In genomic region chr16:83701494-83701893, GRCh38 we compare ENCODE assay signal across 1 cellular context.
TF ChIP-seq lines count a peak whose summit lies in the region.

No MANE protein-coding gene starts in this region.

TF ChIP-seq in HepG2, 621 proteins besides CTCF, POLR2A, EP300 and RAD21 (continued from another document and continues in another):
- no peak for TF ChIP-seq PPARG (CRISPR knock-in tag; conservative IDR thresholded peaks at IDR 0.05)
- no peak for TF ChIP-seq CBX1 (IDR thresholded peaks at IDR 0.05; ENCODE audit: low read depth)
- TF ChIP-seq PAX8 (CRISPR knock-in tag; IDR thresholded peaks at IDR 0.05; ENCODE audit: borderline replicate concordance), result no peak
- TF ChIP-seq SAP130 (CRISPR knock-in tag; IDR thresholded peaks at IDR 0.05; ENCODE audit: low read depth), result peak; percentile 31; the same call in 1 of the 2 replicates
- TF ChIP-seq JUN (CRISPR knock-in tag; IDR thresholded peaks at IDR 0.05), result no peak
- no peak for TF ChIP-seq HNF4A (CRISPR knock-in tag; IDR thresholded peaks at IDR 0.05)
- TF ChIP-seq TOPORS (CRISPR knock-in tag; IDR thresholded peaks at IDR 0.05), result no peak
- TF ChIP-seq BRF2 (CRISPR knock-in tag; IDR thresholded peaks at IDR 0.05), result no peak
- TF ChIP-seq SRF (IDR thresholded peaks at IDR 0.05; ENCODE audit: low read depth, low read length), result no peak
- TF ChIP-seq RXRA (CRISPR knock-in tag; IDR thresholded peaks at IDR 0.05), result no peak
- no peak for TF ChIP-seq ZNF12 (CRISPR knock-in tag; IDR thresholded peaks at IDR 0.05)
- TF ChIP-seq ZSCAN9 (CRISPR knock-in tag; IDR thresholded peaks at IDR 0.05; ENCODE audit: borderline replicate concordance), result peak; percentile 77; the same call in 1 of the 2 replicates
- 0 out of 2 replicates have a peak, but pooled peaks have one; percentile 30 for TF ChIP-seq ZNF253 (CRISPR knock-in tag; IDR thresholded peaks at IDR 0.05; ENCODE audit: borderline replicate concordance)
- TF ChIP-seq LCORL (IDR thresholded peaks at IDR 0.05), result no peak
- no peak for TF ChIP-seq LCORL (CRISPR knock-in tag; IDR thresholded peaks at IDR 0.05)
- TF ChIP-seq JUNB (CRISPR knock-in tag; IDR thresholded peaks at IDR 0.05; ENCODE audit: borderline replicate concordance), result peak; percentile 43; the same call in 1 of the 2 replicates
- no peak for TF ChIP-seq ZNF558 (CRISPR knock-in tag; IDR thresholded peaks at IDR 0.05; ENCODE audit: borderline replicate concordance)
- no peak for TF ChIP-seq ZNF619 (CRISPR knock-in tag; IDR thresholded peaks at IDR 0.05)
- no peak for TF ChIP-seq TBL1XR1 (IDR thresholded peaks at IDR 0.05; ENCODE audit: borderline replicate concordance, low read length, partially characterized antibody)
- TF ChIP-seq, protein P1, sequence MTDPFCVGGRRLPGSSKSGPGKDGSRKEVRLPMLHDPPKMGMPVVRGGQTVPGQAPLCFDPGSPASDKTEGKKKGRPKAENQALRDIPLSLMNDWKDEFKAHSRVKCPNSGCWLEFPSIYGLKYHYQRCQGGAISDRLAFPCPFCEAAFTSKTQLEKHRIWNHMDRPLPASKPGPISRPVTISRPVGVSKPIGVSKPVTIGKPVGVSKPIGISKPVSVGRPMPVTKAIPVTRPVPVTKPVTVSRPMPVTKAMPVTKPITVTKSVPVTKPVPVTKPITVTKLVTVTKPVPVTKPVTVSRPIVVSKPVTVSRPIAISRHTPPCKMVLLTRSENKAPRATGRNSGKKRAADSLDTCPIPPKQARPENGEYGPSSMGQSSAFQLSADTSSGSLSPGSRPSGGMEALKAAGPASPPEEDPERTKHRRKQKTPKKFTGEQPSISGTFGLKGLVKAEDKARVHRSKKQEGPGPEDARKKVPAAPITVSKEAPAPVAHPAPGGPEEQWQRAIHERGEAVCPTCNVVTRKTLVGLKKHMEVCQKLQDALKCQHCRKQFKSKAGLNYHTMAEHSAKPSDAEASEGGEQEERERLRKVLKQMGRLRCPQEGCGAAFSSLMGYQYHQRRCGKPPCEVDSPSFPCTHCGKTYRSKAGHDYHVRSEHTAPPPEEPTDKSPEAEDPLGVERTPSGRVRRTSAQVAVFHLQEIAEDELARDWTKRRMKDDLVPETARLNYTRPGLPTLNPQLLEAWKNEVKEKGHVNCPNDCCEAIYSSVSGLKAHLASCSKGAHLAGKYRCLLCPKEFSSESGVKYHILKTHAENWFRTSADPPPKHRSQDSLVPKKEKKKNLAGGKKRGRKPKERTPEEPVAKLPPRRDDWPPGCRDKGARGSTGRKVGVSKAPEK (CRISPR knock-in tag; IDR thresholded peaks at IDR 0.05; ENCODE audit: borderline replicate concordance), result no peak
- TF ChIP-seq NCOA1 (CRISPR knock-in tag; IDR thresholded peaks at IDR 0.05), result no peak
- TF ChIP-seq, protein P2, sequence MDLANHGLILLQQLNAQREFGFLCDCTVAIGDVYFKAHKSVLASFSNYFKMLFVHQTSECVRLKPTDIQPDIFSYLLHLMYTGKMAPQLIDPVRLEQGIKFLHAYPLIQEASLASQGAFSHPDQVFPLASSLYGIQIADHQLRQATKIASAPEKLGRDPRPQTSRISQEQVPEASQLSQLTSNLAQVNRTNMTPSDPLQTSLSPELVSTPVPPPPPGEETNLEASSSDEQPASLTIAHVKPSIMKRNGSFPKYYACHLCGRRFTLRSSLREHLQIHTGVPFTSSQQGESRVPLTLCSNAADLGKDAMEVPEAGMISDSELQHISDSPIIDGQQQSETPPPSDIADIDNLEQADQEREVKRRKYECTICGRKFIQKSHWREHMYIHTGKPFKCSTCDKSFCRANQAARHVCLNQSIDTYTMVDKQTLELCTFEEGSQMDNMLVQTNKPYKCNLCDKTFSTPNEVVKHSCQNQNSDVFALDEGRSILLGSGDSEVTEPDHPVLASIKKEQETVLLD (CRISPR knock-in tag; IDR thresholded peaks at IDR 0.05; ENCODE audit: low read depth), result no peak
- no peak for TF ChIP-seq ZNF143 (CRISPR knock-in tag; IDR thresholded peaks at IDR 0.05)
- TF ChIP-seq ATAD3A (CRISPR knock-in tag; IDR thresholded peaks at IDR 0.05), result no peak
- no peak for TF ChIP-seq ZSCAN12 (CRISPR knock-in tag; IDR thresholded peaks at IDR 0.05)
- TF ChIP-seq, protein P3, sequence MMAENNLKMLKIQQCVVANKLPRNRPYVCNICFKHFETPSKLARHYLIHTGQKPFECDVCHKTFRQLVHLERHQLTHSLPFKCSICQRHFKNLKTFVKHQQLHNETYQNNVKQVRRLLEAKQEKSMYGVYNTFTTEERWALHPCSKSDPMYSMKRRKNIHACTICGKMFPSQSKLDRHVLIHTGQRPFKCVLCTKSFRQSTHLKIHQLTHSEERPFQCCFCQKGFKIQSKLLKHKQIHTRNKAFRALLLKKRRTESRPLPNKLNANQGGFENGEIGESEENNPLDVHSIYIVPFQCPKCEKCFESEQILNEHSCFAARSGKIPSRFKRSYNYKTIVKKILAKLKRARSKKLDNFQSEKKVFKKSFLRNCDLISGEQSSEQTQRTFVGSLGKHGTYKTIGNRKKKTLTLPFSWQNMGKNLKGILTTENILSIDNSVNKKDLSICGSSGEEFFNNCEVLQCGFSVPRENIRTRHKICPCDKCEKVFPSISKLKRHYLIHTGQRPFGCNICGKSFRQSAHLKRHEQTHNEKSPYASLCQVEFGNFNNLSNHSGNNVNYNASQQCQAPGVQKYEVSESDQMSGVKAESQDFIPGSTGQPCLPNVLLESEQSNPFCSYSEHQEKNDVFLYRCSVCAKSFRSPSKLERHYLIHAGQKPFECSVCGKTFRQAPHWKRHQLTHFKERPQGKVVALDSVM (CRISPR knock-in tag; IDR thresholded peaks at IDR 0.05), result no peak
- TF ChIP-seq ZBTB39 (CRISPR knock-in tag; IDR thresholded peaks at IDR 0.05), result no peak
- TF ChIP-seq ZSCAN25 (CRISPR knock-in tag; IDR thresholded peaks at IDR 0.05), result no peak
- TF ChIP-seq TAF1 (CRISPR knock-in tag; IDR thresholded peaks at IDR 0.05), result no peak
- no peak; the same call in 1 of the 2 replicates for TF ChIP-seq ARID5B (CRISPR knock-in tag; IDR thresholded peaks at IDR 0.05)
- TF ChIP-seq POLR2AphosphoS2 (IDR thresholded peaks at IDR 0.05; ENCODE audit: low read depth, low read length), result no peak
- TF ChIP-seq, protein P4, sequence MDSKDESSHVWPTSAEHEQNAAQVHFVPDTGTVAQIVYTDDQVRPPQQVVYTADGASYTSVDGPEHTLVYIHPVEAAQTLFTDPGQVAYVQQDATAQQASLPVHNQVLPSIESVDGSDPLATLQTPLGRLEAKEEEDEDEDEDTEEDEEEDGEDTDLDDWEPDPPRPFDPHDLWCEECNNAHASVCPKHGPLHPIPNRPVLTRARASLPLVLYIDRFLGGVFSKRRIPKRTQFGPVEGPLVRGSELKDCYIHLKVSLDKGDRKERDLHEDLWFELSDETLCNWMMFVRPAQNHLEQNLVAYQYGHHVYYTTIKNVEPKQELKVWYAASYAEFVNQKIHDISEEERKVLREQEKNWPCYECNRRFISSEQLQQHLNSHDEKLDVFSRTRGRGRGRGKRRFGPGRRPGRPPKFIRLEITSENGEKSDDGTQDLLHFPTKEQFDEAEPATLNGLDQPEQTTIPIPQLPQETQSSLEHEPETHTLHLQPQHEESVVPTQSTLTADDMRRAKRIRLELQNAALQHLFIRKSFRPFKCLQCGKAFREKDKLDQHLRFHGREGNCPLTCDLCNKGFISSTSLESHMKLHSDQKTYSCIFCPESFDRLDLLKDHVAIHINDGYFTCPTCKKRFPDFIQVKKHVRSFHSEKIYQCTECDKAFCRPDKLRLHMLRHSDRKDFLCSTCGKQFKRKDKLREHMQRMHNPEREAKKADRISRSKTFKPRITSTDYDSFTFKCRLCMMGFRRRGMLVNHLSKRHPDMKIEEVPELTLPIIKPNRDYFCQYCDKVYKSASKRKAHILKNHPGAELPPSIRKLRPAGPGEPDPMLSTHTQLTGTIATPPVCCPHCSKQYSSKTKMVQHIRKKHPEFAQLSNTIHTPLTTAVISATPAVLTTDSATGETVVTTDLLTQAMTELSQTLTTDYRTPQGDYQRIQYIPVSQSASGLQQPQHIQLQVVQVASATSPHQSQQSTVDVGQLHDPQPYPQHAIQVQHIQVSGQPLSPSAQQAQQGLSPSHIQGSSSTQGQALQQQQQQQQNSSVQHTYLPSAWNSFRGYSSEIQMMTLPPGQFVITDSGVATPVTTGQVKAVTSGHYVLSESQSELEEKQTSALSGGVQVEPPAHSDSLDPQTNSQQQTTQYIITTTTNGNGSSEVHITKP (CRISPR knock-in tag; IDR thresholded peaks at IDR 0.05; ENCODE audit: low read depth), result no peak
- TF ChIP-seq FOXA1 (IDR thresholded peaks at IDR 0.05), result no peak
- TF ChIP-seq FOXA1 (CRISPR knock-in tag; IDR thresholded peaks at IDR 0.05), result no peak
- TF ChIP-seq ZBTB25 (CRISPR knock-in tag; IDR thresholded peaks at IDR 0.05), result peak; percentile 54; the same call in 1 of the 2 replicates
- TF ChIP-seq, protein P5, sequence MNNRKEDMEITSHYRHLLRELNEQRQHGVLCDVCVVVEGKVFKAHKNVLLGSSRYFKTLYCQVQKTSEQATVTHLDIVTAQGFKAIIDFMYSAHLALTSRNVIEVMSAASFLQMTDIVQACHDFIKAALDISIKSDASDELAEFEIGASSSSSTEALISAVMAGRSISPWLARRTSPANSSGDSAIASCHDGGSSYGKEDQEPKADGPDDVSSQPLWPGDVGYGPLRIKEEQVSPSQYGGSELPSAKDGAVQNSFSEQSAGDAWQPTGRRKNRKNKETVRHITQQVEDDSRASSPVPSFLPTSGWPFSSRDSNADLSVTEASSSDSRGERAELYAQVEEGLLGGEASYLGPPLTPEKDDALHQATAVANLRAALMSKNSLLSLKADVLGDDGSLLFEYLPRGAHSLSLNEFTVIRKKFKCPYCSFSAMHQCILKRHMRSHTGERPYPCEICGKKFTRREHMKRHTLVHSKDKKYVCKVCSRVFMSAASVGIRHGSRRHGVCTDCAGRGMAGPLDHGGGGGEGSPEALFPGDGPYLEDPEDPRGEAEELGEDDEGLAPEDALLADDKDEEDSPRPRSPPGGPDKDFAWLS (CRISPR knock-in tag; IDR thresholded peaks at IDR 0.05; ENCODE audit: borderline replicate concordance), result no peak
- TF ChIP-seq NCOA5 (CRISPR knock-in tag; IDR thresholded peaks at IDR 0.05), result no peak
